11 cellular contexts compared by ENCODE assay signal in genomic region chr9:131675437-131676022, GRCh38.
DNase-seq lines count a peak whose midpoint lies in the region; ATAC-seq and TF ChIP-seq lines count a peak whose summit lies in the region.
"Had no signal": no experiment of that assay in that cellular context is flagged by ENCODE, and none has a peak within 500 bp of the region (broad histone marks: within the 10 kb centered on the region; RNA-seq: fewer than 3 reads in every experiment).

No MANE protein-coding gene starts in this region.

- H3K4me3 Mint-ChIP-seq in activated naive CD8-positive, alpha-beta T cell: peak overlapping the region; percentile 40
- H3K4me3 Mint-ChIP-seq in activated naive CD8-positive, alpha-beta T cell treated with anti-CD3 and anti-CD28 coated beads for 36 hours: no peak overlapping the region
- H3K4me3 Mint-ChIP-seq in activated T-helper 2 cell treated with anti-CD3 and anti-CD28 coated beads, Interferon-gamma antibody, Interleukin-2, Interleukin-4, amounts not matched to agents 10 μg/mL and 5 μg/mL and 100 μg/mL, durations not matched to agents 14 hours and 24 hours and 36 hours (ENCODE audit: low read depth): peak overlapping the region; percentile 36

- H3K27me3 ChIP-seq in lower lobe of right lung (ENCODE audit: low read depth) (no peaks in the 10 kb centered on the region), transverse colon (no peaks in the 10 kb centered on the region)
- H3K27me3 ChIP-seq: SJCRH30 had no signal

- peak overlapping the region; percentile 91 for H3K27ac Mint-ChIP-seq in activated naive CD8-positive, alpha-beta T cell
- H3K27ac Mint-ChIP-seq in activated naive CD8-positive, alpha-beta T cell treated with anti-CD3 and anti-CD28 coated beads for 36 hours: no peak overlapping the region
- H3K27ac Mint-ChIP-seq in activated T-helper 2 cell treated with anti-CD3 and anti-CD28 coated beads, Interferon-gamma antibody, Interleukin-2, Interleukin-4, amounts not matched to agents 10 μg/mL and 5 μg/mL and 100 μg/mL, durations not matched to agents 14 hours and 24 hours and 36 hours: peak overlapping the region; percentile 96

- TF ChIP-seq POLR2A in transverse colon (IDR thresholded peaks at IDR 0.05): no peak

- H3K36me3 ChIP-seq in lower lobe of right lung: no peaks in the 10 kb centered on the region
- no peaks in the 10 kb centered on the region for H3K36me3 ChIP-seq in transverse colon
- H3K36me3 ChIP-seq: SJCRH30 had no signal

- H3K36me3 Mint-ChIP-seq in activated naive CD8-positive, alpha-beta T cell: peaks cover 3% of the 10 kb centered on the region
- peaks cover 9% of the 10 kb centered on the region for H3K36me3 Mint-ChIP-seq in activated naive CD8-positive, alpha-beta T cell treated with anti-CD3 and anti-CD28 coated beads for 36 hours
- H3K36me3 Mint-ChIP-seq in activated T-helper 2 cell treated with anti-CD3 and anti-CD28 coated beads, Interferon-gamma antibody, Interleukin-2, Interleukin-4, amounts not matched to agents 10 μg/mL and 5 μg/mL and 100 μg/mL, durations not matched to agents 14 hours and 24 hours and 36 hours (ENCODE audit: low read depth): peaks cover 26% of the 10 kb centered on the region

- TF ChIP-seq EP300 in transverse colon (IDR thresholded peaks at IDR 0.05; ENCODE audit: low read depth): no peak

- H3K27me3 Mint-ChIP-seq in activated naive CD8-positive, alpha-beta T cell: no peaks in the 10 kb centered on the region
- no peaks in the 10 kb centered on the region for H3K27me3 Mint-ChIP-seq in activated naive CD8-positive, alpha-beta T cell treated with anti-CD3 and anti-CD28 coated beads for 36 hours
- no peaks in the 10 kb centered on the region for H3K27me3 Mint-ChIP-seq in activated T-helper 2 cell treated with anti-CD3 and anti-CD28 coated beads, Interferon-gamma antibody, Interleukin-2, Interleukin-4, amounts not matched to agents 10 μg/mL and 5 μg/mL and 100 μg/mL, durations not matched to agents 14 hours and 24 hours and 36 hours (ENCODE audit: low read depth)

- H3K27ac ChIP-seq in lower lobe of right lung: peak overlapping the region; percentile 80
- peak overlapping the region; percentile 80 to 90 (median 82) for H3K27ac ChIP-seq in transverse colon
- H3K27ac ChIP-seq: SJCRH30 had no signal

- H3K4me3 ChIP-seq in lower lobe of right lung: peak overlapping the region; percentile 6
- no peak overlapping the region for H3K4me3 ChIP-seq in transverse colon
- H3K4me3 ChIP-seq: SJCRH30 had no signal

- no peaks in the 10 kb centered on the region for H3K9me3 Mint-ChIP-seq in activated naive CD8-positive, alpha-beta T cell (ENCODE audit: low read depth)
- no peaks in the 10 kb centered on the region for H3K9me3 Mint-ChIP-seq in activated naive CD8-positive, alpha-beta T cell treated with anti-CD3 and anti-CD28 coated beads for 36 hours
- no peaks in the 10 kb centered on the region for H3K9me3 Mint-ChIP-seq in activated T-helper 2 cell treated with anti-CD3 and anti-CD28 coated beads, Interferon-gamma antibody, Interleukin-2, Interleukin-4, amounts not matched to agents 10 μg/mL and 5 μg/mL and 100 μg/mL, durations not matched to agents 14 hours and 24 hours and 36 hours

- TF ChIP-seq CTCF in lower lobe of right lung (IDR thresholded peaks at IDR 0.05): no peak
- no peak for TF ChIP-seq CTCF in transverse colon (IDR thresholded peaks at IDR 0.05)

- ATAC-seq in lower lobe of right lung: no peak
- no peak for ATAC-seq in HG02870 (IDR thresholded peaks at IDR 0.05; ENCODE audit: unreplicated experiment)

- in situ Hi-C loops in transverse colon (cut with MboI; ENCODE audit: low pct_ligation_motif_present in 1 of 4, low pct_unique_long_range_greater_than_20kb in 1 of 4, low sequenced_read_pairs in 3 of 4): no loop called here

- peaks cover 89% of the 10 kb centered on the region for H3K4me1 Mint-ChIP-seq in activated naive CD8-positive, alpha-beta T cell (ENCODE audit: low read depth)
- peaks cover 79% of the 10 kb centered on the region for H3K4me1 Mint-ChIP-seq in activated naive CD8-positive, alpha-beta T cell treated with anti-CD3 and anti-CD28 coated beads for 36 hours
- H3K4me1 Mint-ChIP-seq in activated T-helper 2 cell treated with anti-CD3 and anti-CD28 coated beads, Interferon-gamma antibody, Interleukin-2, Interleukin-4, amounts not matched to agents 10 μg/mL and 5 μg/mL and 100 μg/mL, durations not matched to agents 14 hours and 24 hours and 36 hours (ENCODE audit: low read depth): peaks cover 85% of the 10 kb centered on the region

- intact Hi-C loops in activated T-helper 2 cell treated with anti-CD3 and anti-CD28 coated beads, Interferon-gamma antibody, Interleukin-2, Interleukin-4, amounts not matched to agents 10 μg/mL and 5 μg/mL and 100 μg/mL, durations not matched to agents 14 hours and 24 hours and 36 hours (cut with micrococcal nuclease): no loop called here
- intact Hi-C loops in lower lobe of right lung (cut with DNase I) (no loop called here), transverse colon (cut with DNase I; ENCODE audit: low total_unique reads) (no loop called here)

- 74% methylated on average over 4 to 6 of the region's 6 CpGs for WGBS in transverse colon (ENCODE audit: low coverage in 1 of 2), 2 donors

- H3K4me1 ChIP-seq in lower lobe of right lung: peaks cover 93% of the 10 kb centered on the region
- peaks cover 38 to 60% (median 42%) of the 10 kb centered on the region in 4 donors for H3K4me1 ChIP-seq in transverse colon

- no peak for DNase-seq in activated naive CD8-positive, alpha-beta T cell treated with anti-CD3 and anti-CD28 coated beads for 36 hours
- DNase-seq in activated T-helper 2 cell treated with anti-CD3 and anti-CD28 coated beads, Interferon-gamma antibody, Interleukin-2, Interleukin-4, amounts not matched to agents 10 μg/mL and 5 μg/mL and 100 μg/mL, durations not matched to agents 14 hours and 24 hours and 36 hours (ENCODE audit: low spot score): no peak
- no peak for DNase-seq in lower lobe of right lung
- DNase-seq in transverse colon: no peak
- no peak for DNase-seq in DMS153 (lab: John Stamatoyannopoulos, UW)
- no peak for DNase-seq in NCI-H1694 treated with DMSO at 0.1 percent for 48 hours (lab: John Stamatoyannopoulos, UW)
- DNase-seq: activated naive CD4-positive, alpha-beta T cell treated with Interleukin-2 at 50 U/mL for 16 hours; NCI-H1105; SJCRH30 had no signal

- H3K9me3 ChIP-seq in lower lobe of right lung (no peaks in the 10 kb centered on the region), transverse colon (no peaks in the 10 kb centered on the region)
- H3K9me3 ChIP-seq: SJCRH30 had no signal
